14 cellular contexts compared by ENCODE assay signal in genomic region chr17:45300060-45300751, GRCh38. TPM values are rescaled to one million over a fixed set of nuclear protein-coding genes. Genes with fewer than 3 reads are reported as not detected.
A peak's percentile ranks its signal among the peaks of the same experiment; 100 is the strongest.
DNase-seq lines count a peak whose midpoint lies in the region; ATAC-seq and TF ChIP-seq lines count a peak whose summit lies in the region.
"Had no signal": no experiment of that assay in that cellular context is flagged by ENCODE, and none has a peak within 500 bp of the region (broad histone marks: within the 10 kb centered on the region; RNA-seq: fewer than 3 reads in every experiment).

No MANE protein-coding gene starts in this region.

- peak; percentile 15 for ATAC-seq in GM19463 (IDR thresholded peaks at IDR 0.05; ENCODE audit: unreplicated experiment)
- ATAC-seq in body of pancreas: no peak
- ATAC-seq in left colon: no peak
- ATAC-seq in HG02798 (IDR thresholded peaks at IDR 0.05; ENCODE audit: poor library complexity, unreplicated experiment): no peak

- H3K27ac Mint-ChIP-seq in Caco-2 (ENCODE audit: unreplicated experiment) (peak overlapping the region; percentile 23), neural progenitor cell (peak overlapping the region; percentile 42)

- CTCF ChIA-PET in Caco-2 (lab: Charles Lee): interaction anchor here (0.8 to 1.3 kb wide), 2 partner anchors 16 to 85 kb away, joined by 4 to 10 read pairs; partner anchors contain the start of gene MAP3K14

- no peaks in the 10 kb centered on the region for H3K4me1 Mint-ChIP-seq in Caco-2 (ENCODE audit: low read depth, unreplicated experiment)
- peaks cover 25% of the 10 kb centered on the region for H3K4me1 Mint-ChIP-seq in neural progenitor cell

- peak overlapping the region; percentile 8 to 70 (median 54) for H3K27ac ChIP-seq in body of pancreas
- H3K27ac ChIP-seq in neural progenitor cell: no peak overlapping the region

- no peaks in the 10 kb centered on the region for H3K27me3 ChIP-seq in Caco-2 (replicated peaks; ENCODE audit: control insufficient read depth, insufficient read depth, low read length)
- H3K27me3 ChIP-seq in body of pancreas: no peaks in the 10 kb centered on the region
- no peaks in the 10 kb centered on the region for H3K27me3 ChIP-seq in neural progenitor cell

- TF ChIP-seq POLR2A in body of pancreas (IDR thresholded peaks at IDR 0.05): no peak

- no peak overlapping the region for H3K4me2 ChIP-seq in neural progenitor cell

- H3K4me3 ChIP-seq in Caco-2 (ENCODE audit: low read depth, low read length) (no peak overlapping the region), body of pancreas (no peak overlapping the region), neural progenitor cell (no peak overlapping the region)

- peaks cover 22% of the 10 kb centered on the region for H4K20me1 ChIP-seq in neural progenitor cell (ENCODE audit: low read depth)

- H3K4me1 ChIP-seq in Caco-2 (peaks cover 5% of the 10 kb centered on the region; the same call in 1 of the 2 replicates), body of pancreas (peaks cover 64% of the 10 kb centered on the region), neural progenitor cell (no peaks in the 10 kb centered on the region)

- POLR2A ChIA-PET in Caco-2 (lab: Charles Lee): interaction anchor here (0.5 to 1.4 kb wide), 3 partner anchors 17 to 61 kb away, joined by 4 to 5 read pairs (median 4); partner anchors contain the start of gene MAP3K14

- TF ChIP-seq CTCF in Caco-2 (IDR thresholded peaks at IDR 0.05; ENCODE audit: insufficient read depth in 1 of 2, low read depth in 1 of 2, low read length in 1 of 2, severe bottlenecking in 1 of 2, unreplicated experiment in 1 of 2): no peak
- TF ChIP-seq CTCF in body of pancreas (IDR thresholded peaks at IDR 0.05): no peak
- no peak for TF ChIP-seq CTCF in neural progenitor cell (IDR thresholded peaks at IDR 0.05)

- H3K9ac ChIP-seq in neural progenitor cell: no peak overlapping the region

- WGBS in body of pancreas, 2 donors: 78 to 82% methylated on average over 7 of the region's 7 CpGs

- peaks cover 21% of the 10 kb centered on the region for H3K79me2 ChIP-seq in neural progenitor cell (ENCODE audit: low read depth)

- no peaks in the 10 kb centered on the region for H3F3A ChIP-seq in neural progenitor cell (ENCODE audit: low read depth)

- H3K9me3 Mint-ChIP-seq in Caco-2 (ENCODE audit: unreplicated experiment) (no peaks in the 10 kb centered on the region), neural progenitor cell (no peaks in the 10 kb centered on the region)
- H3K9me3 Mint-ChIP-seq: neural crest cell had no signal

- DNase-seq in Caco-2: no peak
- DNase-seq in body of pancreas: no peak
- no peak for DNase-seq in neural progenitor cell (ENCODE audit: low spot score)
- DNase-seq in NK-92 treated with Interleukin-12 subunit alpha and Interleukin-12 subunit beta, amount 100 ng/mL, for 24 hours (lab: John Stamatoyannopoulos, UW): no peak
- no peak for DNase-seq in left colon
- DNase-seq: DMS53; effector CD4-positive, alpha-beta T cell; HCEC 1CT had no signal

- H3K36me3 Mint-ChIP-seq in Caco-2 (ENCODE audit: insufficient read depth, unreplicated experiment) (no peaks in the 10 kb centered on the region), neural progenitor cell (peaks cover 9% of the 10 kb centered on the region)

- H3K4me3 Mint-ChIP-seq in Caco-2 (ENCODE audit: unreplicated experiment) (no peak overlapping the region), neural progenitor cell (no peak overlapping the region)

- H2AFZ ChIP-seq in neural progenitor cell (replicated peaks): no peak overlapping the region

- H3K9me3 ChIP-seq in Caco-2 (no peaks in the 10 kb centered on the region), body of pancreas (no peaks in the 10 kb centered on the region), neural progenitor cell (ENCODE audit: low read depth) (no peaks in the 10 kb centered on the region)

- intact Hi-C loops in Caco-2 (cut with micrococcal nuclease; ENCODE audit: unreplicated experiment) (no loop called here), body of pancreas (cut with DNase I) (no loop called here), left colon (cut with DNase I, micrococcal nuclease) (no loop called here)

- BruUV-seq in Caco-2 (replicated peaks; lab: Mats Ljungman, UMichigan): no TSS peak

- H3K27me3 Mint-ChIP-seq in Caco-2 (ENCODE audit: insufficient read depth, unreplicated experiment): no peaks in the 10 kb centered on the region
- no peaks in the 10 kb centered on the region for H3K27me3 Mint-ChIP-seq in neural progenitor cell (ENCODE audit: insufficient read depth, low read depth)

- H3K36me3 ChIP-seq in Caco-2 (ENCODE audit: control insufficient read depth, insufficient read depth, low read length): no peaks in the 10 kb centered on the region
- H3K36me3 ChIP-seq in body of pancreas (replicated peaks in 1 of 2; ENCODE audit: insufficient read depth in 1 of 2, low read depth in 2 of 2): no peaks in the 10 kb centered on the region
- no peaks in the 10 kb centered on the region for H3K36me3 ChIP-seq in neural progenitor cell

RNA-seq across cellular contexts. Expression of gene MAP3K14, which starts 16.6 kb away (rescaled TPM):
- total RNA-seq in Caco-2 (2022) (10.0 and 11.7 TPM in 2 replicates), body of pancreas (1 to 10 TPM; 6.5 to 9.9 TPM), neural progenitor cell (ENCODE audit: low replicate concordance) (0.34 and 2.7 TPM in 2 replicates), left colon (10 to 100 TPM; 13.0 to 13.3 TPM)

RNA-seq across cellular contexts. Expression of gene SPATA32, which starts 38.3 kb away (rescaled TPM):
- total RNA-seq in Caco-2 (2022): not detected in 2 replicates
- total RNA-seq in body of pancreas: 1 to 10 TPM in 1 of 2 donors, not detected in 1; 1.0 TPM
- not detected in 2 replicates for total RNA-seq in neural progenitor cell (ENCODE audit: low replicate concordance)
- total RNA-seq in left colon: not detected
- total RNA-seq: M059J, NCI-H460, urinary bladder had no signal
